1 cellular context compared by ENCODE assay signal in the genomic region with DNA sequence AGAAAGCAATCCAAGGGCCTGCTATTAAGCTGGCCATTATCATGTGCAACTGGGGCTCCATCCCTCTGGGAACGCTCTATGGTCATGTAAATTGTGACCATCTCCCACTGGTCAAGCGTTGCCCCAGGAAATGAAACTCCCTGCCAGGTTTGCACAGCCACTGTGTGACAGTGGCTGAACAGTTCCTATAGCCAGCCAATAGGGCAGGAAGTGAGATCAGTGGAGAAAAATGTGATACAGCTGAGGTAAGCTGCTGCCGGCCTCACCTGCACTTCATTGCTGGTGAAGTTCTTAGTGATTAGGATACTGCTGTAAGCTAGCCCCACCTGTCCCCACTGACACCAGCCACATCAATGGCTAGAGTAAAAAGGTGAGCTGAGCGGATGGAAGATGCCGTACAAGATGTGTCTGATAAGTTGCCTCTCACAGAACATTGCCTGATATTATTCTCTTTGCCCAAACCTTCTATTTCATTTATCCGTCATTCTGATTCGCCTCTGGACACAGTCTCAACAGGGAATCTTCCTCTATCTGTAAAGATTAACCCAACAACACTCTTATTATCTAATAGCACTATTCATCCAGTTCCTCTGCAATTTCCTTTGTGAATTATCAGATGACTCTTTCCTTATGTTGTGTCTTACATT.
A peak's percentile ranks its signal among the peaks of the same experiment; 100 is the strongest.
TF ChIP-seq lines count a peak whose summit lies in the region.

No MANE protein-coding gene starts in this region.

TF ChIP-seq in WTC11, 78 proteins besides CTCF, POLR2A, EP300 and RAD21 (continued from another document):
- TF ChIP-seq PRDM15 (CRISPR knock-in tag; IDR thresholded peaks at IDR 0.05), result peak; percentile 49; the same call in 1 of the 2 replicates
- TF ChIP-seq ETV6 (CRISPR knock-in tag; IDR thresholded peaks at IDR 0.05), result peak; percentile 30; the same call in 1 of the 2 replicates
- no peak for TF ChIP-seq ELF4 (CRISPR knock-in tag; IDR thresholded peaks at IDR 0.05; ENCODE audit: low read depth)
- TF ChIP-seq ARID4B (CRISPR knock-in tag; IDR thresholded peaks at IDR 0.05; ENCODE audit: borderline replicate concordance), result no peak
- no peak for TF ChIP-seq MYBL2 (CRISPR knock-in tag; IDR thresholded peaks at IDR 0.05)
